1 cellular context compared by ENCODE assay signal in the genomic region with DNA sequence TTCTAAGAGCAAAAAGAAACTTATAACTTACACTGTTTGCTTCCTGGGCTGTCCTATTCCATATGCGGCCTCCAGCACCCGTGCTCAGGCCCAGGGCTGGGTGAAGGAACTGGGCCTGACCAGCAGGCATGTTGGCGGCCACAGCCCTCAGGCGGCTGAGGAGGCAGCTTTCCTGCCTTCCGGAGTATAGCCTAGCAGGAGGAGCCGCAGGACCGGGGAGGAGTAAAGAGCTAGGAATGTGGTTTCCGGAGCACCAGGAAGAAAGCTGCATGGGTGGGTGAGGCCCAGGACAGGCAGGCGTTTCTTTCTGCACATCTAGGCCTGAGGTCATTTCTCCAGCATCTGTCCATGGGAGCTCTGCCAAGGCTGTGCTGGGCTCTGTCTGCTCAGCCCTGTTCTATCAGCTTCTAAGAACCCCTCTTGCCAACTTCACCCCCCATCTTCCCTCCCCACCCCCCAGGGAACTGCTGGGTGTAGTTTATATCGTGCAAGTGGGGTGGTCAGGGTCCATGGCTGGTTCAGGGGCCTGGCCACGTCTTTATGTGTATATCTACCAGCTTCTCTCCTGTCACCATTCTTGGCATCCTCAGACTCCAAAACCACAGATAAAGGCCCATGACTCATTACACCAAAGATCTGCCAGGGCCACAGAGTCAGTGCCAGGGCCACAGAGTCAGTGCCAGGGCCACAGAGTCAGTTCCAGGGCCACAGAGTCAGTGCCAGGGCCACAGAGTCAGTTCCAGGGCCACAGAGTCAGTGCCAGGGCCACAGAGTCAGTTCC.
TF ChIP-seq lines count a peak whose summit lies in the region.

No MANE protein-coding gene starts in this region.

TF ChIP-seq in GM23338, 12 proteins besides CTCF, POLR2A, EP300 and RAD21 (continued from another document):
- TF ChIP-seq, protein P1, sequence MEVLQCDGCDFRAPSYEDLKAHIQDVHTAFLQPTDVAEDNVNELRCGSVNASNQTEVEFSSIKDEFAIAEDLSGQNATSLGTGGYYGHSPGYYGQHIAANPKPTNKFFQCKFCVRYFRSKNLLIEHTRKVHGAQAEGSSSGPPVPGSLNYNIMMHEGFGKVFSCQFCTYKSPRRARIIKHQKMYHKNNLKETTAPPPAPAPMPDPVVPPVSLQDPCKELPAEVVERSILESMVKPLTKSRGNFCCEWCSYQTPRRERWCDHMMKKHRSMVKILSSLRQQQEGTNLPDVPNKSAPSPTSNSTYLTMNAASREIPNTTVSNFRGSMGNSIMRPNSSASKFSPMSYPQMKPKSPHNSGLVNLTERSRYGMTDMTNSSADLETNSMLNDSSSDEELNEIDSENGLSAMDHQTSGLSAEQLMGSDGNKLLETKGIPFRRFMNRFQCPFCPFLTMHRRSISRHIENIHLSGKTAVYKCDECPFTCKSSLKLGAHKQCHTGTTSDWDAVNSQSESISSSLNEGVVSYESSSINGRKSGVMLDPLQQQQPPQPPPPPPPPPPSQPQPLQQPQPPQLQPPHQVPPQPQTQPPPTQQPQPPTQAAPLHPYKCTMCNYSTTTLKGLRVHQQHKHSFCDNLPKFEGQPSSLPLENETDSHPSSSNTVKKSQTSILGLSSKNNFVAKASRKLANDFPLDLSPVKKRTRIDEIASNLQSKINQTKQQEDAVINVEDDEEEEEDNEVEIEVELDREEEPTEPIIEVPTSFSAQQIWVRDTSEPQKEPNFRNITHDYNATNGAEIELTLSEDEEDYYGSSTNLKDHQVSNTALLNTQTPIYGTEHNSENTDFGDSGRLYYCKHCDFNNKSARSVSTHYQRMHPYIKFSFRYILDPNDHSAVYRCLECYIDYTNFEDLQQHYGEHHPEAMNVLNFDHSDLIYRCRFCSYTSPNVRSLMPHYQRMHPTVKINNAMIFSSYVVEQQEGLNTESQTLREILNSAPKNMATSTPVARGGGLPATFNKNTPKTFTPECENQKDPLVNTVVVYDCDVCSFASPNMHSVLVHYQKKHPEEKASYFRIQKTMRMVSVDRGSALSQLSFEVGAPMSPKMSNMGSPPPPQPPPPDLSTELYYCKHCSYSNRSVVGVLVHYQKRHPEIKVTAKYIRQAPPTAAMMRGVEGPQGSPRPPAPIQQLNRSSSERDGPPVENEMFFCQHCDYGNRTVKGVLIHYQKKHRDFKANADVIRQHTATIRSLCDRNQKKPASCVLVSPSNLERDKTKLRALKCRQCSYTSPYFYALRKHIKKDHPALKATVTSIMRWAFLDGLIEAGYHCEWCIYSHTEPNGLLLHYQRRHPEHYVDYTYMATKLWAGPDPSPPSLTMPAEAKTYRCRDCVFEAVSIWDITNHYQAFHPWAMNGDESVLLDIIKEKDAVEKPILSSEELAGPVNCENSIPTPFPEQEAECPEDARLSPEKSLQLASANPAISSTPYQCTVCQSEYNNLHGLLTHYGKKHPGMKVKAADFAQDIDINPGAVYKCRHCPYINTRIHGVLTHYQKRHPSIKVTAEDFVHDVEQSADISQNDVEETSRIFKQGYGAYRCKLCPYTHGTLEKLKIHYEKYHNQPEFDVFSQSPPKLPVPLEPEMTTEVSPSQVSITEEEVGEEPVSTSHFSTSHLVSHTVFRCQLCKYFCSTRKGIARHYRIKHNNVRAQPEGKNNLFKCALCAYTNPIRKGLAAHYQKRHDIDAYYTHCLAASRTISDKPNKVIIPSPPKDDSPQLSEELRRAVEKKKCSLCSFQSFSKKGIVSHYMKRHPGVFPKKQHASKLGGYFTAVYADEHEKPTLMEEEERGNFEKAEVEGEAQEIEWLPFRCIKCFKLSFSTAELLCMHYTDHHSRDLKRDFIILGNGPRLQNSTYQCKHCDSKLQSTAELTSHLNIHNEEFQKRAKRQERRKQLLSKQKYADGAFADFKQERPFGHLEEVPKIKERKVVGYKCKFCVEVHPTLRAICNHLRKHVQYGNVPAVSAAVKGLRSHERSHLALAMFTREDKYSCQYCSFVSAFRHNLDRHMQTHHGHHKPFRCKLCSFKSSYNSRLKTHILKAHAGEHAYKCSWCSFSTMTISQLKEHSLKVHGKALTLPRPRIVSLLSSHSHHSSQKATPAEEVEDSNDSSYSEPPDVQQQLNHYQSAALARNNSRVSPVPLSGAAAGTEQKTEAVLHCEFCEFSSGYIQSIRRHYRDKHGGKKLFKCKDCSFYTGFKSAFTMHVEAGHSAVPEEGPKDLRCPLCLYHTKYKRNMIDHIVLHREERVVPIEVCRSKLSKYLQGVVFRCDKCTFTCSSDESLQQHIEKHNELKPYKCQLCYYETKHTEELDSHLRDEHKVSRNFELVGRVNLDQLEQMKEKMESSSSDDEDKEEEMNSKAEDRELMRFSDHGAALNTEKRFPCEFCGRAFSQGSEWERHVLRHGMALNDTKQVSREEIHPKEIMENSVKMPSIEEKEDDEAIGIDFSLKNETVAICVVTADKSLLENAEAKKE (CRISPR knock-in tag; IDR thresholded peaks at IDR 0.05), result no peak
- TF ChIP-seq EZH2phosphoT487 (IDR thresholded peaks at IDR 0.05; ENCODE audit: unreplicated experiment), result no peak
- no peak for TF ChIP-seq POLR2AphosphoS5 (IDR thresholded peaks at IDR 0.05; ENCODE audit: low read depth)
- TF ChIP-seq NANOG (IDR thresholded peaks at IDR 0.05; ENCODE audit: borderline replicate concordance), result no peak
- TF ChIP-seq, protein P2, sequence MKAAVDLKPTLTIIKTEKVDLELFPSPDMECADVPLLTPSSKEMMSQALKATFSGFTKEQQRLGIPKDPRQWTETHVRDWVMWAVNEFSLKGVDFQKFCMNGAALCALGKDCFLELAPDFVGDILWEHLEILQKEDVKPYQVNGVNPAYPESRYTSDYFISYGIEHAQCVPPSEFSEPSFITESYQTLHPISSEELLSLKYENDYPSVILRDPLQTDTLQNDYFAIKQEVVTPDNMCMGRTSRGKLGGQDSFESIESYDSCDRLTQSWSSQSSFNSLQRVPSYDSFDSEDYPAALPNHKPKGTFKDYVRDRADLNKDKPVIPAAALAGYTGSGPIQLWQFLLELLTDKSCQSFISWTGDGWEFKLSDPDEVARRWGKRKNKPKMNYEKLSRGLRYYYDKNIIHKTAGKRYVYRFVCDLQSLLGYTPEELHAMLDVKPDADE (IDR thresholded peaks at IDR 0.05), result no peak
- TF ChIP-seq JUNB (IDR thresholded peaks at IDR 0.05; ENCODE audit: unreplicated experiment), result no peak
- TF ChIP-seq, protein P3, sequence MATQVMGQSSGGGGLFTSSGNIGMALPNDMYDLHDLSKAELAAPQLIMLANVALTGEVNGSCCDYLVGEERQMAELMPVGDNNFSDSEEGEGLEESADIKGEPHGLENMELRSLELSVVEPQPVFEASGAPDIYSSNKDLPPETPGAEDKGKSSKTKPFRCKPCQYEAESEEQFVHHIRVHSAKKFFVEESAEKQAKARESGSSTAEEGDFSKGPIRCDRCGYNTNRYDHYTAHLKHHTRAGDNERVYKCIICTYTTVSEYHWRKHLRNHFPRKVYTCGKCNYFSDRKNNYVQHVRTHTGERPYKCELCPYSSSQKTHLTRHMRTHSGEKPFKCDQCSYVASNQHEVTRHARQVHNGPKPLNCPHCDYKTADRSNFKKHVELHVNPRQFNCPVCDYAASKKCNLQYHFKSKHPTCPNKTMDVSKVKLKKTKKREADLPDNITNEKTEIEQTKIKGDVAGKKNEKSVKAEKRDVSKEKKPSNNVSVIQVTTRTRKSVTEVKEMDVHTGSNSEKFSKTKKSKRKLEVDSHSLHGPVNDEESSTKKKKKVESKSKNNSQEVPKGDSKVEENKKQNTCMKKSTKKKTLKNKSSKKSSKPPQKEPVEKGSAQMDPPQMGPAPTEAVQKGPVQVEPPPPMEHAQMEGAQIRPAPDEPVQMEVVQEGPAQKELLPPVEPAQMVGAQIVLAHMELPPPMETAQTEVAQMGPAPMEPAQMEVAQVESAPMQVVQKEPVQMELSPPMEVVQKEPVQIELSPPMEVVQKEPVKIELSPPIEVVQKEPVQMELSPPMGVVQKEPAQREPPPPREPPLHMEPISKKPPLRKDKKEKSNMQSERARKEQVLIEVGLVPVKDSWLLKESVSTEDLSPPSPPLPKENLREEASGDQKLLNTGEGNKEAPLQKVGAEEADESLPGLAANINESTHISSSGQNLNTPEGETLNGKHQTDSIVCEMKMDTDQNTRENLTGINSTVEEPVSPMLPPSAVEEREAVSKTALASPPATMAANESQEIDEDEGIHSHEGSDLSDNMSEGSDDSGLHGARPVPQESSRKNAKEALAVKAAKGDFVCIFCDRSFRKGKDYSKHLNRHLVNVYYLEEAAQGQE (IDR thresholded peaks at IDR 0.05; ENCODE audit: unreplicated experiment), result no peak
- TF ChIP-seq CREB1 (CRISPR knock-in tag; IDR thresholded peaks at IDR 0.05; ENCODE audit: low read depth), result no peak
- TF ChIP-seq EZH2 (IDR thresholded peaks at IDR 0.05; ENCODE audit: low read depth, unreplicated experiment), result no peak
- no peak for TF ChIP-seq STAT1 (IDR thresholded peaks at IDR 0.05; ENCODE audit: unreplicated experiment)
